1 cellular context compared by ENCODE assay signal in the genomic region with DNA sequence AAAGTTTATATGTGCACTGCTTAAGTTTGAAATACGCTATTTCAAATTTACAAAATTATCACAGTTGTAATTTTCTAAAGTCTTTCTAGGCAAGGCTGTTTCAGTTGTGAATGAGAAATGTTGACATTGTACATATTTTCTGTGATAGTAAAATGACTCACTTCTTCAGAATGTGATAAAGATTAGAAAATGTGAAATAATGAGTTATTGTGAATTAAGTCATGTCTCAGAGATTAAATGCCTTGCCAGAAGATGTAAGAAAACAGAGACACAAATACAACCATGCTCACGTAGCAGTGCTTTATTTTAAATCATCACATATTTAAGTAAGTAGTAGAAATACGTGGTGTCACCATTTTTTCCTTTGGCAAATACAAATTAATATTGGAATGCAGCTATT.
TF ChIP-seq lines count a peak whose summit lies in the region.

No MANE protein-coding gene starts in this region.

TF ChIP-seq in H1, 55 proteins besides CTCF, POLR2A, EP300 and RAD21:
- TF ChIP-seq EZH2 (IDR thresholded peaks at IDR 0.05; ENCODE audit: low read depth, low read length, severe bottlenecking) (no peak), KDM1A (IDR thresholded peaks at IDR 0.05; ENCODE audit: borderline replicate concordance, low read length) (no peak), SP2 (IDR thresholded peaks at IDR 0.05; ENCODE audit: low read length) (no peak), CBX8 (IDR thresholded peaks at IDR 0.05; ENCODE audit: borderline replicate concordance, low read depth, low read length) (no peak), HDAC2 (IDR thresholded peaks at IDR 0.05; ENCODE audit: borderline replicate concordance in 1 of 2, low read depth in 2 of 2, low read length in 2 of 2) (no peak), CHD2 (IDR thresholded peaks at IDR 0.05; ENCODE audit: low read length) (no peak), SIN3A (conservative IDR thresholded peaks at IDR 0.05 in 1 of 2, IDR thresholded peaks at IDR 0.05 in 1 of 2; ENCODE audit: low read depth in 1 of 2, low read length in 2 of 2) (no peak), CEBPB (IDR thresholded peaks at IDR 0.05; ENCODE audit: low read depth, low read length) (no peak), POLR2AphosphoS5 (IDR thresholded peaks at IDR 0.05; ENCODE audit: low read depth, low read length) (no peak), TAF1 (IDR thresholded peaks at IDR 0.05; ENCODE audit: low read depth, low read length) (no peak), POU5F1 (IDR thresholded peaks at IDR 0.05; ENCODE audit: low read depth, low read length) (no peak), SIRT6 (IDR thresholded peaks at IDR 0.05; ENCODE audit: low read length) (no peak), CREB1 (IDR thresholded peaks at IDR 0.05) (no peak), USF2 (IDR thresholded peaks at IDR 0.05; ENCODE audit: low read length) (no peak), EGR1 (IDR thresholded peaks at IDR 0.05; ENCODE audit: borderline replicate concordance, low read depth, low read length) (no peak), BCL11A (IDR thresholded peaks at IDR 0.05; ENCODE audit: low read depth in 2 of 2, low read length in 2 of 2) (no peak), CTBP2 (IDR thresholded peaks at IDR 0.05; ENCODE audit: borderline replicate concordance, insufficient read depth, insufficient read length, low read length) (no peak), KDM4A (IDR thresholded peaks at IDR 0.05; ENCODE audit: low read depth, low read length, severe bottlenecking) (no peak), YY1 (IDR thresholded peaks at IDR 0.05; ENCODE audit: low read depth, low read length) (no peak)
TF ChIP-seq in H1: peak in this region for 0.
